ENCODE assay signal across 8 cellular contexts in the genomic region with DNA sequence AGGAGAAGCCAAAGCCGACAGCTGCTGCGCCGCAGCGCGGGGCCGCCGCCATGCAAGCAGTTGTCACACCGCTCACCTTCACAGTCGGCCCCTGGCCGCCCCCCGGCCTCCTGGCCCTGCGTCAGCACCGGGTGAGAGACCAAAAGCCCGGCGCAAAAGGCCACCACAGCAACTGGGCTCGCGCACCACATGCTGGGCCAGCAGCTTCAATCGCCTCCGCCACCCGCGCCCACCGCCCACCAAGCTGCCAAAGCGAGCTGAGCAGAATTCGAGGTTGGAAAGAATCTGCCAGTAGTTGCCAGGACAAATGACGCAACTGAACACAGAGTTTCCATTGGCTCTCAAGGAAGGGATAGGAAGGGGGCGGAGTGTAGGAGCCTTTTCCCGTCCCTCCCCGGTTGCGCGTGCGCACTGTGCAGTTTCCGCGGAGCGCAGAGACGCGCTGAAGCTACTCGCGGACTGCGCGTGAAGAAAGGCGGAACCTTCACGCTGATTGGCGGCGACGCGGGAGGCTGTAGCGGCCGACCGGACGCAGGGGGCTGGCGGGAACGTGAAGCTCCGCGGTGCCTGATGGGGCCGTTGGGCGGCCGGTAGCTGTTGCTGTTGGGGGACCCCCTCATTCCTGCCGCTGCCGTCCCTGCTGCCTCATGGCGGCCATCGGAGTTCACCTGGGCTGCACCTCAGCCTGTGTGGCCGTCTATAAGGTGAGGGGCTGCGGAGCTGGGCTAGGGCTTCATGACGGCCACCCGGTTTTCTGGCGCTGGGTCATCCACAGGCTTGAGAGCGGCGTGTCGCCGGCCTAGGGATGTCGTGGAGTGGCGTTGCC. TPM values are rescaled to one million over a fixed set of nuclear protein-coding genes. Genes with fewer than 3 reads are reported as not detected.
DNase-seq lines count a peak whose midpoint lies in the region; ATAC-seq lines count a peak whose summit lies in the region.

Gene CDNF, minus strand, starts transcription at position 282 of the 826 bp plus-strand sequence. Its CDS starts 91 bp downstream, at position 191.
Gene HSPA14, plus strand, starts transcription at position 551 of the 826 bp plus-strand sequence. Its CDS starts 97 bp downstream, at position 648.
Gene MSANTD7, plus strand, starts transcription at position 551 of the 826 bp plus-strand sequence. CDS start 3,979 bp downstream, outside the sequence.

- DNase-seq in DMS 273 treated with DMSO at 0.1 percent for 48 hours (lab: John Stamatoyannopoulos, UW), result peak; percentile 91
- peak; percentile 90 for DNase-seq in OCI-M2 (lab: John Stamatoyannopoulos, UW; ENCODE audit: unreplicated experiment)
- peak; percentile 98 for DNase-seq in activated T-cell treated with anti-CD3 and anti-CD28 coated beads for 4 hours
- peak; percentile 94 for DNase-seq in epidermal melanocyte (ENCODE audit: insufficient read length, low spot score)
- DNase-seq in middle frontal gyrus (ENCODE audit: extremely low spot score, low spot score), result peak; percentile 99
- DNase-seq in stimulated activated CD8-positive, alpha-beta memory T cell treated with anti-CD3 and anti-CD28 coated beads, Interleukin-2, amount 100 ng/mL, for 48 hours (ENCODE audit: low read depth in 2 of 2), result peak; percentile 99

- ATAC-seq in GM21529 (IDR thresholded peaks at IDR 0.05; ENCODE audit: unreplicated experiment), result peak; percentile 91

- H3K27me3 Mint-ChIP-seq in IgD-negative memory B cell, result no peaks in the 10 kb centered on the region

- H3K4me1 Mint-ChIP-seq in IgD-negative memory B cell, result peaks cover 0 to 16% (median 16%) of the 10 kb centered on the region in 3 donors

- peak within 1 kb of the TSS; percentile 87 to 98 (median 97) for H3K4me3 Mint-ChIP-seq in IgD-negative memory B cell

- H3K27ac Mint-ChIP-seq in IgD-negative memory B cell, result peak within 1 kb of the TSS; percentile 43 to 94 (median 94)

- H3K36me3 Mint-ChIP-seq in IgD-negative memory B cell, result no peaks in the 10 kb centered on the region

- H3K9me3 Mint-ChIP-seq in IgD-negative memory B cell, result no peaks in the 10 kb centered on the region

RNA-seq across cellular contexts. Expression of gene CDNF, which starts in this region (rescaled TPM):
- 1.1 TPM for polyA plus RNA-seq in IgD-negative memory B cell

RNA-seq across cellular contexts. Expression of gene HSPA14, which starts in this region (rescaled TPM):
- polyA plus RNA-seq in IgD-negative memory B cell, result 11.3 TPM

RNA-seq across cellular contexts. Expression of gene MSANTD7, which starts in this region (rescaled TPM):
- polyA plus RNA-seq in IgD-negative memory B cell, result 6.0 TPM

Comparison
In these comparisons a context has a peak if more than half of its experiments do, and no peak if none do; other contexts are left out.
1. Peak in every context shown above with its lines: DNase-seq and ATAC-seq.